In the genomic region with DNA sequence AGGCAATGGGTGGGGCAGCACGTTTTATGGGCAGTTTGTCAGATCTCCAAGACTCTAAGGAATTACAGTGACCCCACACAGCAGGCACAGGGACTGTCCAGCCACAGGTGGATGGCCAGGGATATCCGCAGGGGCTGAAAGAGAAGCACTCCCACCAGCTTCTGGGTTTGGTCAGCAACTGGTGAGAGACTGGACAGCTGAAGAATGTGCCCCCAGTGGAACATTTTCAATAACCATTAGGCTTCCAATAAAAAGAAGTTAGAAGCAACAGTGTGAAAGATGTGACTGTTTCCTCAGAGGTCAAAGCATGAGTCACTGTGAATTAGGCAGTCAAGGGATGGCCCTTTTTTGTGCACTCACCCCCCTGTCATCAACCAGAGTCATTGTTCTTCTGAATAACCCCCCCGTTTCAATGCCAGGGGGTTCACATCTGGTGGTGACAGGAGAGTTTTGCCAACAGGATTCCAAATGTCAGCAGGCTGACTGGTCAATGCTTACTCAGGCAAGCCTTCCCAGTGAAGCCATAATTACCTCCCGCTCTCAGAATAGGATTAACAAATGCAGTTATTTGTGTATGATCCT, we compare ENCODE assay signal across 2 cellular contexts.
TF ChIP-seq lines count a peak whose summit lies in the region.

No MANE protein-coding gene starts in this region.

TF ChIP-seq in SK-N-SH, 30 proteins besides CTCF, POLR2A, EP300 and RAD21 (continued from another document and continues in another):
- TF ChIP-seq, protein P1, sequence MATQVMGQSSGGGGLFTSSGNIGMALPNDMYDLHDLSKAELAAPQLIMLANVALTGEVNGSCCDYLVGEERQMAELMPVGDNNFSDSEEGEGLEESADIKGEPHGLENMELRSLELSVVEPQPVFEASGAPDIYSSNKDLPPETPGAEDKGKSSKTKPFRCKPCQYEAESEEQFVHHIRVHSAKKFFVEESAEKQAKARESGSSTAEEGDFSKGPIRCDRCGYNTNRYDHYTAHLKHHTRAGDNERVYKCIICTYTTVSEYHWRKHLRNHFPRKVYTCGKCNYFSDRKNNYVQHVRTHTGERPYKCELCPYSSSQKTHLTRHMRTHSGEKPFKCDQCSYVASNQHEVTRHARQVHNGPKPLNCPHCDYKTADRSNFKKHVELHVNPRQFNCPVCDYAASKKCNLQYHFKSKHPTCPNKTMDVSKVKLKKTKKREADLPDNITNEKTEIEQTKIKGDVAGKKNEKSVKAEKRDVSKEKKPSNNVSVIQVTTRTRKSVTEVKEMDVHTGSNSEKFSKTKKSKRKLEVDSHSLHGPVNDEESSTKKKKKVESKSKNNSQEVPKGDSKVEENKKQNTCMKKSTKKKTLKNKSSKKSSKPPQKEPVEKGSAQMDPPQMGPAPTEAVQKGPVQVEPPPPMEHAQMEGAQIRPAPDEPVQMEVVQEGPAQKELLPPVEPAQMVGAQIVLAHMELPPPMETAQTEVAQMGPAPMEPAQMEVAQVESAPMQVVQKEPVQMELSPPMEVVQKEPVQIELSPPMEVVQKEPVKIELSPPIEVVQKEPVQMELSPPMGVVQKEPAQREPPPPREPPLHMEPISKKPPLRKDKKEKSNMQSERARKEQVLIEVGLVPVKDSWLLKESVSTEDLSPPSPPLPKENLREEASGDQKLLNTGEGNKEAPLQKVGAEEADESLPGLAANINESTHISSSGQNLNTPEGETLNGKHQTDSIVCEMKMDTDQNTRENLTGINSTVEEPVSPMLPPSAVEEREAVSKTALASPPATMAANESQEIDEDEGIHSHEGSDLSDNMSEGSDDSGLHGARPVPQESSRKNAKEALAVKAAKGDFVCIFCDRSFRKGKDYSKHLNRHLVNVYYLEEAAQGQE (IDR thresholded peaks at IDR 0.05; ENCODE audit: low read depth, low read length), result no peak
- TF ChIP-seq GATA2 (CRISPR knock-in tag; IDR thresholded peaks at IDR 0.05) (no peak), FOXJ3 (CRISPR knock-in tag; IDR thresholded peaks at IDR 0.05) (no peak), RCOR1 (IDR thresholded peaks at IDR 0.05; ENCODE audit: low read length) (no peak), SMC3 (IDR thresholded peaks at IDR 0.05; ENCODE audit: low read depth, low read length) (no peak), TCF12 (IDR thresholded peaks at IDR 0.05) (peak; percentile 77), MXI1 (IDR thresholded peaks at IDR 0.05; ENCODE audit: low read depth, low read length) (no peak), FOSL2 (IDR thresholded peaks at IDR 0.05; ENCODE audit: borderline replicate concordance, low read depth) (peak; percentile 55), RXRA (IDR thresholded peaks at IDR 0.05; ENCODE audit: borderline replicate concordance, low read depth) (peak; percentile 38; the same call in 1 of the 2 replicates), NRF1 (IDR thresholded peaks at IDR 0.05; ENCODE audit: low read depth, low read length) (no peak), RFX5 (IDR thresholded peaks at IDR 0.05; ENCODE audit: low read length) (no peak), CHD2 (IDR thresholded peaks at IDR 0.05; ENCODE audit: low read length, partially characterized antibody) (no peak), SIN3A (IDR thresholded peaks at IDR 0.05; ENCODE audit: borderline replicate concordance, low read depth, low read length) (peak; percentile 33; the same call in 1 of the 2 replicates), ELF1 (IDR thresholded peaks at IDR 0.05) (no peak), TAF1 (IDR thresholded peaks at IDR 0.05; ENCODE audit: borderline replicate concordance, low read depth, low read length) (no peak), GABPA (IDR thresholded peaks at IDR 0.05; ENCODE audit: low read depth) (no peak), MEF2A (IDR thresholded peaks at IDR 0.05; ENCODE audit: borderline replicate concordance, low read depth) (no peak), JUND (IDR thresholded peaks at IDR 0.05) (peak; percentile 31; the same call in 1 of the 2 replicates), FOXM1 (IDR thresholded peaks at IDR 0.05; ENCODE audit: low read depth) (no peak), POLR2AphosphoS5 (IDR thresholded peaks at IDR 0.05; ENCODE audit: low read depth, low read length) (no peak), TEAD4 (IDR thresholded peaks at IDR 0.05; ENCODE audit: borderline replicate concordance, insufficient read depth) (no peak)
- TF ChIP-seq, protein P2, sequence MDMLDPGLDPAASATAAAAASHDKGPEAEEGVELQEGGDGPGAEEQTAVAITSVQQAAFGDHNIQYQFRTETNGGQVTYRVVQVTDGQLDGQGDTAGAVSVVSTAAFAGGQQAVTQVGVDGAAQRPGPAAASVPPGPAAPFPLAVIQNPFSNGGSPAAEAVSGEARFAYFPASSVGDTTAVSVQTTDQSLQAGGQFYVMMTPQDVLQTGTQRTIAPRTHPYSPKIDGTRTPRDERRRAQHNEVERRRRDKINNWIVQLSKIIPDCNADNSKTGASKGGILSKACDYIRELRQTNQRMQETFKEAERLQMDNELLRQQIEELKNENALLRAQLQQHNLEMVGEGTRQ (IDR thresholded peaks at IDR 0.05; ENCODE audit: borderline replicate concordance, low read depth, low read length), result no peak
- TF ChIP-seq, protein P3, sequence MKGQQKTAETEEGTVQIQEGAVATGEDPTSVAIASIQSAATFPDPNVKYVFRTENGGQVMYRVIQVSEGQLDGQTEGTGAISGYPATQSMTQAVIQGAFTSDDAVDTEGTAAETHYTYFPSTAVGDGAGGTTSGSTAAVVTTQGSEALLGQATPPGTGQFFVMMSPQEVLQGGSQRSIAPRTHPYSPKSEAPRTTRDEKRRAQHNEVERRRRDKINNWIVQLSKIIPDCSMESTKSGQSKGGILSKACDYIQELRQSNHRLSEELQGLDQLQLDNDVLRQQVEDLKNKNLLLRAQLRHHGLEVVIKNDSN (IDR thresholded peaks at IDR 0.05; ENCODE audit: borderline replicate concordance, low read depth), result no peak
- TF ChIP-seq, protein P4, sequence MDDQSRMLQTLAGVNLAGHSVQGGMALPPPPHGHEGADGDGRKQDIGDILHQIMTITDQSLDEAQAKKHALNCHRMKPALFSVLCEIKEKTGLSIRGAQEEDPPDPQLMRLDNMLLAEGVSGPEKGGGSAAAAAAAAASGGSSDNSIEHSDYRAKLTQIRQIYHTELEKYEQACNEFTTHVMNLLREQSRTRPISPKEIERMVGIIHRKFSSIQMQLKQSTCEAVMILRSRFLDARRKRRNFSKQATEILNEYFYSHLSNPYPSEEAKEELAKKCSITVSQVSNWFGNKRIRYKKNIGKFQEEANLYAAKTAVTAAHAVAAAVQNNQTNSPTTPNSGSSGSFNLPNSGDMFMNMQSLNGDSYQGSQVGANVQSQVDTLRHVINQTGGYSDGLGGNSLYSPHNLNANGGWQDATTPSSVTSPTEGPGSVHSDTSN (IDR thresholded peaks at IDR 0.05), result peak; percentile 56
- TF ChIP-seq, protein P5, sequence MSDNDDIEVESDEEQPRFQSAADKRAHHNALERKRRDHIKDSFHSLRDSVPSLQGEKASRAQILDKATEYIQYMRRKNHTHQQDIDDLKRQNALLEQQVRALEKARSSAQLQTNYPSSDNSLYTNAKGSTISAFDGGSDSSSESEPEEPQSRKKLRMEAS (IDR thresholded peaks at IDR 0.05; ENCODE audit: low read depth), result no peak
- TF ChIP-seq, protein P6, sequence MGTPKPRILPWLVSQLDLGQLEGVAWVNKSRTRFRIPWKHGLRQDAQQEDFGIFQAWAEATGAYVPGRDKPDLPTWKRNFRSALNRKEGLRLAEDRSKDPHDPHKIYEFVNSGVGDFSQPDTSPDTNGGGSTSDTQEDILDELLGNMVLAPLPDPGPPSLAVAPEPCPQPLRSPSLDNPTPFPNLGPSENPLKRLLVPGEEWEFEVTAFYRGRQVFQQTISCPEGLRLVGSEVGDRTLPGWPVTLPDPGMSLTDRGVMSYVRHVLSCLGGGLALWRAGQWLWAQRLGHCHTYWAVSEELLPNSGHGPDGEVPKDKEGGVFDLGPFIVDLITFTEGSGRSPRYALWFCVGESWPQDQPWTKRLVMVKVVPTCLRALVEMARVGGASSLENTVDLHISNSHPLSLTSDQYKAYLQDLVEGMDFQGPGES (IDR thresholded peaks at IDR 0.05; ENCODE audit: low read depth, low read length), result no peak

TF ChIP-seq in SK-N-SH treated with all-trans-retinoic acid at 6 μM for 48 hours, 23 proteins besides CTCF, POLR2A, EP300 and RAD21 (continued from another document):
- TF ChIP-seq, protein P7, sequence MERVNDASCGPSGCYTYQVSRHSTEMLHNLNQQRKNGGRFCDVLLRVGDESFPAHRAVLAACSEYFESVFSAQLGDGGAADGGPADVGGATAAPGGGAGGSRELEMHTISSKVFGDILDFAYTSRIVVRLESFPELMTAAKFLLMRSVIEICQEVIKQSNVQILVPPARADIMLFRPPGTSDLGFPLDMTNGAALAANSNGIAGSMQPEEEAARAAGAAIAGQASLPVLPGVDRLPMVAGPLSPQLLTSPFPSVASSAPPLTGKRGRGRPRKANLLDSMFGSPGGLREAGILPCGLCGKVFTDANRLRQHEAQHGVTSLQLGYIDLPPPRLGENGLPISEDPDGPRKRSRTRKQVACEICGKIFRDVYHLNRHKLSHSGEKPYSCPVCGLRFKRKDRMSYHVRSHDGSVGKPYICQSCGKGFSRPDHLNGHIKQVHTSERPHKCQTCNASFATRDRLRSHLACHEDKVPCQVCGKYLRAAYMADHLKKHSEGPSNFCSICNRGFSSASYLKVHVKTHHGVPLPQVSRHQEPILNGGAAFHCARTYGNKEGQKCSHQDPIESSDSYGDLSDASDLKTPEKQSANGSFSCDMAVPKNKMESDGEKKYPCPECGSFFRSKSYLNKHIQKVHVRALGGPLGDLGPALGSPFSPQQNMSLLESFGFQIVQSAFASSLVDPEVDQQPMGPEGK (CRISPR knock-in tag; IDR thresholded peaks at IDR 0.05; ENCODE audit: borderline replicate concordance), result no peak
- TF ChIP-seq, protein P8, sequence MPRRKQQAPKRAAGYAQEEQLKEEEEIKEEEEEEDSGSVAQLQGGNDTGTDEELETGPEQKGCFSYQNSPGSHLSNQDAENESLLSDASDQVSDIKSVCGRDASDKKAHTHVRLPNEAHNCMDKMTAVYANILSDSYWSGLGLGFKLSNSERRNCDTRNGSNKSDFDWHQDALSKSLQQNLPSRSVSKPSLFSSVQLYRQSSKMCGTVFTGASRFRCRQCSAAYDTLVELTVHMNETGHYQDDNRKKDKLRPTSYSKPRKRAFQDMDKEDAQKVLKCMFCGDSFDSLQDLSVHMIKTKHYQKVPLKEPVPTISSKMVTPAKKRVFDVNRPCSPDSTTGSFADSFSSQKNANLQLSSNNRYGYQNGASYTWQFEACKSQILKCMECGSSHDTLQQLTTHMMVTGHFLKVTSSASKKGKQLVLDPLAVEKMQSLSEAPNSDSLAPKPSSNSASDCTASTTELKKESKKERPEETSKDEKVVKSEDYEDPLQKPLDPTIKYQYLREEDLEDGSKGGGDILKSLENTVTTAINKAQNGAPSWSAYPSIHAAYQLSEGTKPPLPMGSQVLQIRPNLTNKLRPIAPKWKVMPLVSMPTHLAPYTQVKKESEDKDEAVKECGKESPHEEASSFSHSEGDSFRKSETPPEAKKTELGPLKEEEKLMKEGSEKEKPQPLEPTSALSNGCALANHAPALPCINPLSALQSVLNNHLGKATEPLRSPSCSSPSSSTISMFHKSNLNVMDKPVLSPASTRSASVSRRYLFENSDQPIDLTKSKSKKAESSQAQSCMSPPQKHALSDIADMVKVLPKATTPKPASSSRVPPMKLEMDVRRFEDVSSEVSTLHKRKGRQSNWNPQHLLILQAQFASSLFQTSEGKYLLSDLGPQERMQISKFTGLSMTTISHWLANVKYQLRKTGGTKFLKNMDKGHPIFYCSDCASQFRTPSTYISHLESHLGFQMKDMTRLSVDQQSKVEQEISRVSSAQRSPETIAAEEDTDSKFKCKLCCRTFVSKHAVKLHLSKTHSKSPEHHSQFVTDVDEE (CRISPR knock-in tag; IDR thresholded peaks at IDR 0.05), result no peak
- no peak for TF ChIP-seq ESRRG (CRISPR knock-in tag; IDR thresholded peaks at IDR 0.05)
- TF ChIP-seq ARNTL (CRISPR knock-in tag; IDR thresholded peaks at IDR 0.05; ENCODE audit: borderline replicate concordance, low read depth), result no peak
- no peak for TF ChIP-seq OSR1 (CRISPR knock-in tag; IDR thresholded peaks at IDR 0.05)
